Comparison of ENCODE assay signal across 8 cellular contexts in the genomic region with DNA sequence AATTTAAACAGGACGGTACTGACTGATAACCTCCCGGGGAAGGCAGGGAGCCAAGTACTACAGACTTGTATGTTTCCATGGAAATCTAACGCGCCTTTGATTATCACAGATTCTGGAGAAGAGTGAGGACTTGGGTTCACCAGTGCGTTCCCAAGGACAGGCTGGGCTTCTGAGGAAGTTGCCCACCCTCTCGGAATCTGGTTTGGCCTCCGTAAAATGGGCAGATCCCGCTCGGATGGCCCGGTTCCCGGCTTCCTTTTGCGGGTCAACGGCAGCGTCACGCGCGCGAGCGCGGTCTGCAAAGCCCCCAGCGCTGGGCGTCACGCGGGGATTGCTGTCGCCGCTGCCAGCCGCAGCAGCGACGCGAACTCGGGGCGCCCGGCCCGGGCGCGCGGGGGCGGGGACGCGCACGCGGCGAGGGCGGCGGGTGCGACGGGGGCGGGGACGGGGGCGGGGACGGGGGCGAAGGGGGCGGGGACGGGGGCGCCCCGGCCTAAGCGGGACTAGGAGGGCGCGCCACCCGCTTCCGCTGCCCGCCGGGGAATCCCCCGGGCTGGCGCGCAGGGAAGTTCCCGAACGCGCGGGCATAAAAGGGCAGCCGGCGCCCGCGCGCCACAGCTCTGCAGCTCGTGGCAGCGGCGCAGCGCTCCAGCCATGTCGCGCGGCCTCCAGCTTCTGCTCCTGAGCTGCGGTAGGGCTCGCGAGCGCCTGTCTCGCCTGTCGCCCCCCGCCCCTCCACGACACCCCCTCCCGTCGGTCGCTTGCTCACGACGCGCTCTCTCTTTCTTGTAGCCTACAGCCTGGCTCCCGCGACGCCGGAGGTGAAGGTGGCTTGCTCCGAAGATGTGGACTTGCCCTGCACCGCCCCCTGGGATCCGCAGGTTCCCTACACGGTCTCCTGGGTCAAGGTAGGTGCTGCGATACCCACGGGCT. TPM values are rescaled to one million over a fixed set of nuclear protein-coding genes. Genes with fewer than 3 reads are reported as not detected.
DNase-seq lines count a peak whose midpoint lies in the region; TF ChIP-seq lines count a peak whose summit lies in the region.

A gene with protein sequence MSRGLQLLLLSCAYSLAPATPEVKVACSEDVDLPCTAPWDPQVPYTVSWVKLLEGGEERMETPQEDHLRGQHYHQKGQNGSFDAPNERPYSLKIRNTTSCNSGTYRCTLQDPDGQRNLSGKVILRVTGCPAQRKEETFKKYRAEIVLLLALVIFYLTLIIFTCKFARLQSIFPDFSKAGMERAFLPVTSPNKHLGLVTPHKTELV (plus strand): TSS at position 615 of the 933 bp plus-strand sequence. CDS start 40 bp downstream, at position 655.

- peak within 1 kb of the TSS; percentile 87 for H3K27ac Mint-ChIP-seq in activated naive CD4-positive, alpha-beta T cell treated with anti-CD3 and anti-CD28 coated beads for 36 hours

- in situ Hi-C loops in transverse colon (cut with MboI; ENCODE audit: low pct_ligation_motif_present in 1 of 4, low pct_unique_long_range_greater_than_20kb in 1 of 4, low sequenced_read_pairs in 3 of 4), result no loop called here

- no peak within 1 kb of the TSS for H3K27ac ChIP-seq in HUES48 (ENCODE audit: low read depth, low read length)
- peak within 1 kb of the TSS; percentile 40; the same call in 1 of the 2 replicates for H3K27ac ChIP-seq in SK-N-MC
- H3K27ac ChIP-seq in parathyroid adenoma, result no peak within 1 kb of the TSS
- peak within 1 kb of the TSS; percentile 50 to 64 (median 60) for H3K27ac ChIP-seq in transverse colon

- peaks cover 26% of the 10 kb centered on the region for H3K36me3 Mint-ChIP-seq in activated naive CD4-positive, alpha-beta T cell treated with anti-CD3 and anti-CD28 coated beads for 36 hours (ENCODE audit: low read depth)

- DNase-seq in DMS114 treated with DMSO at 0.1 percent for 48 hours (lab: John Stamatoyannopoulos, UW; ENCODE audit: unreplicated experiment) (peak; percentile 12), GM20000 (ENCODE audit: low spot score) (peak; percentile 96), SK-N-MC (ENCODE audit: low read depth, low spot score) (no peak), head of caudate nucleus (peak in 40 of 42 donors; percentile 22 to 80 (median 54)), transverse colon (peak; percentile 80)
- DNase-seq in activated naive CD4-positive, alpha-beta T cell treated with anti-CD3 and anti-CD28 coated beads for 36 hours, result peak; percentile 75

- intact Hi-C loops in activated naive CD4-positive, alpha-beta T cell treated with anti-CD3 and anti-CD28 coated beads for 36 hours (cut with micrococcal nuclease), result loop anchor here (1.0 to 10.0 kb wide), 8 partner anchors 8 to 1130 kb away; a partner anchor contains a TSS
- intact Hi-C loops in head of caudate nucleus (cut with DNase I), result no loop called here
- intact Hi-C loops in transverse colon (cut with DNase I; ENCODE audit: low total_unique reads), result no loop called here

- H3K9me3 ChIP-seq in HUES48 (ENCODE audit: control insufficient read depth, insufficient read depth, low read length) (no peaks in the 10 kb centered on the region), SK-N-MC (ENCODE audit: low read depth, low read length) (no peaks in the 10 kb centered on the region), parathyroid adenoma (ENCODE audit: control insufficient read depth, low read length) (no peaks in the 10 kb centered on the region), transverse colon (no peaks in the 10 kb centered on the region)

- peak within 1 kb of the TSS; percentile 95 for H3K4me2 ChIP-seq in parathyroid adenoma (ENCODE audit: low read length)

- WGBS in transverse colon (ENCODE audit: low coverage in 1 of 2), 2 donors, result 4 to 5% methylated on average over 5 to 15 of the region's 106 CpGs

- H3K36me3 ChIP-seq in HUES48 (ENCODE audit: control insufficient read depth, insufficient read depth, low read length) (no peaks in the 10 kb centered on the region), SK-N-MC (ENCODE audit: insufficient read depth, low read length) (peaks cover 23% of the 10 kb centered on the region), parathyroid adenoma (ENCODE audit: control insufficient read depth, insufficient read depth, low read length) (no peaks in the 10 kb centered on the region), transverse colon (no peaks in the 10 kb centered on the region)

- peaks cover 2% of the 10 kb centered on the region for H3K27me3 Mint-ChIP-seq in activated naive CD4-positive, alpha-beta T cell treated with anti-CD3 and anti-CD28 coated beads for 36 hours (ENCODE audit: low read depth)

- H3K4me1 Mint-ChIP-seq in activated naive CD4-positive, alpha-beta T cell treated with anti-CD3 and anti-CD28 coated beads for 36 hours (ENCODE audit: low read depth), result peaks cover 36% of the 10 kb centered on the region

- CTCF ChIA-PET in activated naive CD4-positive, alpha-beta T cell treated with anti-CD3 and anti-CD28 coated beads for 36 hours (lab: Charles Lee), result interaction anchor here (3.1 kb wide), 1 partner anchor 50 kb away, joined by 11 read pairs; no protein-coding TSS in a partner anchor

- H3K4me3 Mint-ChIP-seq in activated naive CD4-positive, alpha-beta T cell treated with anti-CD3 and anti-CD28 coated beads for 36 hours, result peak within 1 kb of the TSS; percentile 93

- H3K9ac ChIP-seq in HUES48 (ENCODE audit: low read depth, low read length) (peak within 1 kb of the TSS; percentile 52), SK-N-MC (ENCODE audit: insufficient read length) (peak within 1 kb of the TSS; percentile 81), parathyroid adenoma (no peak within 1 kb of the TSS)

- H3K9me3 Mint-ChIP-seq in activated naive CD4-positive, alpha-beta T cell treated with anti-CD3 and anti-CD28 coated beads for 36 hours, result no peaks in the 10 kb centered on the region

- TF ChIP-seq EP300 in transverse colon (IDR thresholded peaks at IDR 0.05; ENCODE audit: low read depth), result no peak

- H3K4me3 ChIP-seq in HUES48 (ENCODE audit: low read depth, low read length) (peak within 1 kb of the TSS; percentile 89), SK-N-MC (peak within 1 kb of the TSS; percentile 95), parathyroid adenoma (ENCODE audit: low read depth, low read length) (peak within 1 kb of the TSS; percentile 86), transverse colon (peak within 1 kb of the TSS; percentile 39 to 78 (median 71))

- H3K27me3 ChIP-seq in HUES48 (ENCODE audit: control insufficient read depth, insufficient read depth, low read length) (peaks cover 12% of the 10 kb centered on the region), parathyroid adenoma (ENCODE audit: control insufficient read depth, insufficient read depth, low read length) (no peaks in the 10 kb centered on the region), transverse colon (no peaks in the 10 kb centered on the region)

- TF ChIP-seq CTCF in GM20000 (IDR thresholded peaks at IDR 0.05; ENCODE audit: extremely low read depth, missing control alignments) (peak; percentile 0), parathyroid adenoma (IDR thresholded peaks at IDR 0.05) (peak; percentile 7), transverse colon (IDR thresholded peaks at IDR 0.05) (no peak)

- peak within 1 kb of the TSS; percentile 93 for H2AFZ ChIP-seq in parathyroid adenoma

- H3K79me2 ChIP-seq in parathyroid adenoma, result no peaks in the 10 kb centered on the region

- H3K4me1 ChIP-seq in HUES48 (ENCODE audit: control insufficient read depth, insufficient read depth, low read length), result peaks cover 3% of the 10 kb centered on the region; the same call in 1 of the 2 replicates
- H3K4me1 ChIP-seq in parathyroid adenoma, result peaks cover 4% of the 10 kb centered on the region
- peaks cover 0 to 18% (median 14%) of the 10 kb centered on the region in 4 donors for H3K4me1 ChIP-seq in transverse colon

- TF ChIP-seq POLR2A in transverse colon (IDR thresholded peaks at IDR 0.05), result peak; percentile 55

RNA-seq across cellular contexts. Expression of the gene that starts here (rescaled TPM):
- total RNA-seq in activated naive CD4-positive, alpha-beta T cell treated with anti-CD3 and anti-CD28 coated beads for 36 hours, result 10 to 100 TPM; 11.9 to 13.8 TPM
- 1 to 10 TPM in 3 of 4 donors, under 1 TPM in 1; 0.82 to 4.8 (median 2.1) TPM for total RNA-seq in transverse colon

Comparison
In these comparisons a context has a peak if more than half of its experiments do, and no peak if none do; other contexts are left out.
1. CTCF ChIP-seq: peak in GM20000 (single experiment) and parathyroid adenoma (single experiment); none in transverse colon (0 of 5).
2. H3K27ac ChIP-seq: peak in SK-N-MC (single experiment) and transverse colon (4 of 4); none in HUES48 (single experiment) and parathyroid adenoma (single experiment).
3. Peak in every context shown above with its lines, with median percentiles within 50 percentile points of each other: H3K4me3 ChIP-seq.